16 cellular contexts compared by ENCODE assay signal in genomic region chr2:195594248-195594647, GRCh38.
DNase-seq lines count a peak whose midpoint lies in the region; ATAC-seq, FAIRE-seq and TF ChIP-seq lines count a peak whose summit lies in the region.
"Had no signal": no experiment of that assay in that cellular context is flagged by ENCODE, and none has a peak within 500 bp of the region (broad histone marks: within the 10 kb centered on the region; RNA-seq: fewer than 3 reads in every experiment).

No MANE protein-coding gene starts in this region.

- H2AFZ ChIP-seq in Loucy (ENCODE audit: low read length) (peak overlapping the region; percentile 64; the same call in 1 of the 2 replicates), trophoblast cell (ENCODE audit: insufficient read depth, low read length, poor library complexity) (no peak overlapping the region)

- H3K4me2 ChIP-seq in Loucy (ENCODE audit: low read depth, low read length, poor library complexity, severe bottlenecking) (no peak overlapping the region), trophoblast cell (ENCODE audit: low read length) (no peak overlapping the region)

- H4K8ac ChIP-seq in trophoblast cell (ENCODE audit: low read depth, low read length): no peak overlapping the region

- no peak overlapping the region for H3K23ac ChIP-seq in trophoblast cell (ENCODE audit: low read length)

- no peak overlapping the region for H2AK5ac ChIP-seq in trophoblast cell (ENCODE audit: low read length)

- H3K4me3 Mint-ChIP-seq in T-helper 1 cell treated with Interleukin-12 subunit alpha and Interleukin-12 subunit beta and Interleukin-4 antibody, amounts not matched to agents 30 μg/mL and 1 μg/mL, for 36 hours: no peak overlapping the region
- H3K4me3 Mint-ChIP-seq: CD8-positive, alpha-beta memory T cell; T-helper 17 cell had no signal

- peak overlapping the region; percentile 14 for H3K27ac Mint-ChIP-seq in T-helper 1 cell treated with Interleukin-12 subunit alpha and Interleukin-12 subunit beta and Interleukin-4 antibody, amounts not matched to agents 30 μg/mL and 1 μg/mL, for 36 hours
- H3K27ac Mint-ChIP-seq: T-helper 17 cell had no signal

- H3K18ac ChIP-seq in trophoblast cell (ENCODE audit: low read length): no peak overlapping the region

- no peaks in the 10 kb centered on the region for H3K9me2 ChIP-seq in Loucy (replicated peaks; ENCODE audit: low read depth, low read length)

- H3K27me3 ChIP-seq in Loucy (ENCODE audit: insufficient read depth, low read length, poor library complexity, severe bottlenecking): no peaks in the 10 kb centered on the region
- H3K27me3 ChIP-seq in small intestine (ENCODE audit: control insufficient read depth in 2 of 2, insufficient read depth in 2 of 2, low read length in 2 of 2): no peaks in the 10 kb centered on the region
- no peaks in the 10 kb centered on the region for H3K27me3 ChIP-seq in trophoblast cell (ENCODE audit: insufficient read depth, low read length)

- H3K27ac ChIP-seq in small intestine (ENCODE audit: low read depth in 1 of 2, low read length in 1 of 2): no peak overlapping the region
- H3K27ac ChIP-seq in trophoblast cell (ENCODE audit: low read depth, low read length): no peak overlapping the region
- H3K27ac ChIP-seq: 22Rv1 had no signal

- no peak overlapping the region for H2BK12ac ChIP-seq in trophoblast cell (ENCODE audit: low read length)

- no peaks in the 10 kb centered on the region for H4K20me1 ChIP-seq in Loucy (ENCODE audit: insufficient read depth, low read length, poor library complexity, severe bottlenecking)

- FAIRE-seq in small intestine (lab: Jason Lieb, UNC) (no peak), H54 (lab: Jason Lieb, UNC) (no peak)

- H3F3A ChIP-seq in Loucy (ENCODE audit: low read depth): no peaks in the 10 kb centered on the region

- H3K9ac ChIP-seq in Loucy (ENCODE audit: low read depth, low read length, poor library complexity, severe bottlenecking) (no peak overlapping the region), trophoblast cell (ENCODE audit: low read length) (no peak overlapping the region)

- no peak overlapping the region for H4K91ac ChIP-seq in trophoblast cell (ENCODE audit: low read depth, low read length)

- H3K4me3 ChIP-seq in Loucy (ENCODE audit: low read length, poor library complexity, severe bottlenecking) (no peak overlapping the region), small intestine (ENCODE audit: low read depth in 1 of 2, low read length in 2 of 2) (no peak overlapping the region), trophoblast cell (ENCODE audit: low read depth, low read length) (no peak overlapping the region)

- 27 to 51% (median 36%) methylated on average over 3 of the region's 3 CpGs for WGBS in small intestine, 3 donors
- no CpG with 5 or more reads among the region's 3 CpGs for whole genome bisulfite sequencing in trophoblast cell (ENCODE audit: extremely low coverage, insufficient coverage, insufficient read length)

- H3K9me3 Mint-ChIP-seq in T-helper 1 cell treated with Interleukin-12 subunit alpha and Interleukin-12 subunit beta and Interleukin-4 antibody, amounts not matched to agents 30 μg/mL and 1 μg/mL, for 36 hours: peaks cover 3% of the 10 kb centered on the region

- no peak overlapping the region for H2BK5ac ChIP-seq in trophoblast cell (ENCODE audit: low read depth, low read length, poor library complexity)

- DNase-seq in T-helper 1 cell: no peak
- DNase-seq in small intestine: peak; percentile 76
- DNase-seq in H54 (ENCODE audit: insufficient read length, low spot score): no peak
- no peak for DNase-seq in trophoblast cell
- DNase-seq: activated CD4-positive, alpha-beta T cell treated with anti-CD3 and anti-CD28 coated beads for 1 hour; CD8-positive, alpha-beta memory T cell; effector CD4-positive, alpha-beta T cell; HCEC 1CT; NCI-H146; Right ventricle myocardium superior; T-helper 17 cell had no signal

- H3K79me2 ChIP-seq in Loucy (ENCODE audit: insufficient read depth, low read length) (no peaks in the 10 kb centered on the region), trophoblast cell (ENCODE audit: control insufficient read depth, insufficient read depth, low read length, poor library complexity) (no peaks in the 10 kb centered on the region)

- peaks cover 3% of the 10 kb centered on the region for H3K36me3 Mint-ChIP-seq in T-helper 1 cell treated with Interleukin-12 subunit alpha and Interleukin-12 subunit beta and Interleukin-4 antibody, amounts not matched to agents 30 μg/mL and 1 μg/mL, for 36 hours (ENCODE audit: low read depth)

- no peak overlapping the region for H3K4ac ChIP-seq in trophoblast cell (ENCODE audit: low read depth, low read length)

- no peaks in the 10 kb centered on the region for H3K27me3 Mint-ChIP-seq in T-helper 1 cell treated with Interleukin-12 subunit alpha and Interleukin-12 subunit beta and Interleukin-4 antibody, amounts not matched to agents 30 μg/mL and 1 μg/mL, for 36 hours (ENCODE audit: low read depth)
- H3K27me3 Mint-ChIP-seq: CD8-positive, alpha-beta memory T cell; T-helper 17 cell had no signal

- ATAC-seq in HG02678 (IDR thresholded peaks at IDR 0.05; ENCODE audit: unreplicated experiment) (peak; percentile 54), GM21526 (IDR thresholded peaks at IDR 0.05; ENCODE audit: low FRiP score, unreplicated experiment) (no peak)
- ATAC-seq: T-helper 17 cell had no signal

- no peak overlapping the region for H4K12ac ChIP-seq in trophoblast cell (ENCODE audit: low read depth, low read length)

- no peak overlapping the region for H3K14ac ChIP-seq in trophoblast cell (ENCODE audit: low read length)

- H2BK120ac ChIP-seq in trophoblast cell (ENCODE audit: insufficient read depth, low read length, poor library complexity): no peak overlapping the region

- peaks cover 18% of the 10 kb centered on the region for H3K4me1 Mint-ChIP-seq in T-helper 1 cell treated with Interleukin-12 subunit alpha and Interleukin-12 subunit beta and Interleukin-4 antibody, amounts not matched to agents 30 μg/mL and 1 μg/mL, for 36 hours (ENCODE audit: low read depth)

- TF ChIP-seq POLR2A in H54 (IDR thresholded peaks at IDR 0.05; ENCODE audit: low read depth, low read length): no peak

- no peak for TF ChIP-seq CTCF in Loucy (conservative IDR thresholded peaks at IDR 0.05; ENCODE audit: low read length)

- H3K36me3 ChIP-seq in Loucy (ENCODE audit: insufficient read depth, low read length): no peaks in the 10 kb centered on the region
- H3K36me3 ChIP-seq in small intestine (ENCODE audit: control insufficient read depth in 2 of 2, insufficient read depth in 2 of 2, low read length in 2 of 2): peaks cover 0 to 2% of the 10 kb centered on the region in 2 donors
- no peaks in the 10 kb centered on the region for H3K36me3 ChIP-seq in trophoblast cell (ENCODE audit: control insufficient read depth in 1 of 2, insufficient read depth in 2 of 2, low read length in 2 of 2)

- H3K9me3 ChIP-seq in Loucy (ENCODE audit: insufficient read depth, low read depth, low read length) (no peaks in the 10 kb centered on the region), small intestine (ENCODE audit: control insufficient read depth, low read depth) (no peaks in the 10 kb centered on the region), trophoblast cell (ENCODE audit: insufficient read depth, low read depth, low read length) (no peaks in the 10 kb centered on the region)

- H3K79me1 ChIP-seq in trophoblast cell (ENCODE audit: low read length): no peaks in the 10 kb centered on the region

- H3K4me1 ChIP-seq in Loucy (ENCODE audit: insufficient read depth, low read length, poor library complexity, severe bottlenecking) (peaks cover 7% of the 10 kb centered on the region), small intestine (ENCODE audit: control insufficient read depth in 2 of 2, insufficient read depth in 1 of 2, low read depth in 1 of 2, low read length in 1 of 2) (peaks cover 0 to 2% of the 10 kb centered on the region in 2 donors), trophoblast cell (ENCODE audit: control insufficient read depth in 1 of 2, insufficient read depth in 2 of 2, low read length in 2 of 2) (no peaks in the 10 kb centered on the region)
